8 cellular contexts compared by ENCODE assay signal in genomic region chr6:30465582-30466306, GRCh38. TPM values are rescaled to one million over a fixed set of nuclear protein-coding genes. Genes with fewer than 3 reads are reported as not detected.
DNase-seq lines count a peak whose midpoint lies in the region; ATAC-seq and TF ChIP-seq lines count a peak whose summit lies in the region.

No MANE protein-coding gene starts in this region.

- 18 to 21% methylated on average over 9 to 13 of the region's 13 CpGs for WGBS in upper lobe of left lung, 2 donors

- H3K27ac Mint-ChIP-seq in activated naive CD4-positive, alpha-beta T cell treated with anti-CD3 and anti-CD28 coated beads, Interleukin-2, amount 50 U/mL, for 24 hours = no peak overlapping the region
- peak overlapping the region in 1 of 6 donors; percentile 39 for H3K27ac Mint-ChIP-seq in naive B cell

- H3K27me3 Mint-ChIP-seq in activated naive CD4-positive, alpha-beta T cell treated with anti-CD3 and anti-CD28 coated beads, Interleukin-2, amount 50 U/mL, for 24 hours = peaks cover 67% of the 10 kb centered on the region
- H3K27me3 Mint-ChIP-seq in naive B cell = peaks cover 68 to 79% (median 76%) of the 10 kb centered on the region in 3 donors

- no peaks in the 10 kb centered on the region for H3K36me3 ChIP-seq in upper lobe of left lung

- no peaks in the 10 kb centered on the region for H3K9me3 ChIP-seq in upper lobe of left lung

- TF ChIP-seq CTCF in coronary artery (IDR thresholded peaks at IDR 0.05) = no peak
- no peak for TF ChIP-seq CTCF in upper lobe of left lung (IDR thresholded peaks at IDR 0.05)

- TF ChIP-seq POLR2A in upper lobe of left lung (IDR thresholded peaks at IDR 0.05) = no peak

- peaks cover 2% of the 10 kb centered on the region for H3K36me3 Mint-ChIP-seq in activated naive CD4-positive, alpha-beta T cell treated with anti-CD3 and anti-CD28 coated beads, Interleukin-2, amount 50 U/mL, for 24 hours
- H3K36me3 Mint-ChIP-seq in naive B cell = no peaks in the 10 kb centered on the region

- H3K9me3 Mint-ChIP-seq in activated naive CD4-positive, alpha-beta T cell treated with anti-CD3 and anti-CD28 coated beads, Interleukin-2, amount 50 U/mL, for 24 hours = no peaks in the 10 kb centered on the region
- peaks cover 0 to 3% (median 0%) of the 10 kb centered on the region in 7 donors for H3K9me3 Mint-ChIP-seq in naive B cell

- H3K4me3 ChIP-seq in coronary artery = peak overlapping the region; percentile 78
- H3K4me3 ChIP-seq in upper lobe of left lung = peak overlapping the region in 3 of 4 donors; percentile 34 to 56 (median 52)

- H3K27ac ChIP-seq in coronary artery (no peak overlapping the region), upper lobe of left lung (no peak overlapping the region)

- TF ChIP-seq EP300 in upper lobe of left lung (IDR thresholded peaks at IDR 0.05) = no peak

- no peak for DNase-seq in activated naive CD4-positive, alpha-beta T cell treated with anti-CD3 and anti-CD28 coated beads, Interleukin-2, amount 50 U/mL, for 16 hours
- no peak for DNase-seq in coronary artery (ENCODE audit: low spot score)
- no peak for DNase-seq in naive B cell
- no peak for DNase-seq in upper lobe of left lung
- DNase-seq in EL = no peak
- DNase-seq in cerebellar nuclear complex (lab: John Stamatoyannopoulos, UW) = no peak

- H3K27me3 ChIP-seq in upper lobe of left lung = peaks cover 0 to 73% (median 28%) of the 10 kb centered on the region in 4 donors

- H3K4me1 Mint-ChIP-seq in activated naive CD4-positive, alpha-beta T cell treated with anti-CD3 and anti-CD28 coated beads, Interleukin-2, amount 50 U/mL, for 24 hours = peaks cover 35% of the 10 kb centered on the region
- peaks cover 36 to 46% (median 38%) of the 10 kb centered on the region in 3 donors for H3K4me1 Mint-ChIP-seq in naive B cell

- peaks cover 25 to 31% (median 27%) of the 10 kb centered on the region in 4 donors for H3K4me1 ChIP-seq in upper lobe of left lung

- H3K4me3 Mint-ChIP-seq in activated naive CD4-positive, alpha-beta T cell treated with anti-CD3 and anti-CD28 coated beads, Interleukin-2, amount 50 U/mL, for 24 hours = peak overlapping the region; percentile 70
- peak overlapping the region; percentile 83 to 95 (median 88) for H3K4me3 Mint-ChIP-seq in naive B cell

- ATAC-seq in naive B cell (ENCODE audit: low read depth in 2 of 2) (no peak), upper lobe of left lung (ENCODE audit: low FRiP score in 2 of 2) (no peak), HG03571 (IDR thresholded peaks at IDR 0.05; ENCODE audit: unreplicated experiment) (no peak)

RNA-seq across cellular contexts. Expression of gene HLA-E, which starts 23.6 kb away (rescaled TPM):
- polyA plus RNA-seq in naive B cell (ENCODE audit: low read depth in 6 of 6) = 1,000 to 10,000 TPM; 2,024 to 3,192 (median 2,301) TPM
- total RNA-seq in upper lobe of left lung = 1,000 to 10,000 TPM in 2 of 6 donors, 100 to 1,000 TPM in 4; 553 to 1,296 (median 975) TPM
